In genomic region chr12:52305921-52306705, GRCh38 we compare ENCODE assay signal across 14 cellular contexts. TPM values are rescaled to one million over a fixed set of nuclear protein-coding genes. Genes with fewer than 3 reads are reported as not detected.
DNase-seq lines count a peak whose midpoint lies in the region; ATAC-seq and TF ChIP-seq lines count a peak whose summit lies in the region.
"Had no signal": no experiment of that assay in that cellular context is flagged by ENCODE, and none has a peak within 500 bp of the region (broad histone marks: within the 10 kb centered on the region; RNA-seq: fewer than 3 reads in every experiment).

No MANE protein-coding gene starts in this region.

- peaks cover 28% of the 10 kb centered on the region for H3K4me1 Mint-ChIP-seq in MCF 10A (ENCODE audit: insufficient read depth, unreplicated experiment)
- H3K4me1 Mint-ChIP-seq in natural killer cell treated with Interleukin-12 subunit alpha and Interleukin-12 subunit beta and Interleukin-15 and Interleukin-18, amount 100 ng/mL, for 72 hours (ENCODE audit: low read depth in 2 of 2): peaks cover 39 to 41% of the 10 kb centered on the region in 2 donors

- H3K9me3 ChIP-seq in DND-41 (ENCODE audit: insufficient read depth, low read length, severe bottlenecking) (no peaks in the 10 kb centered on the region), IMR-90 (ENCODE audit: control insufficient read depth, insufficient read depth, low read length) (no peaks in the 10 kb centered on the region), MG63 (no peaks in the 10 kb centered on the region)
- H3K9me3 ChIP-seq in effector memory CD4-positive, alpha-beta T cell (ENCODE audit: control insufficient read depth, low read length): no peaks in the 10 kb centered on the region
- H3K9me3 ChIP-seq: pancreas, thoracic aorta had no signal

- no peaks in the 10 kb centered on the region for H3K79me1 ChIP-seq in IMR-90 (ENCODE audit: low read depth in 1 of 2, low read length in 2 of 2)

- H3K36me3 ChIP-seq in DND-41 (ENCODE audit: insufficient read depth, low read length) (no peaks in the 10 kb centered on the region), IMR-90 (ENCODE audit: control insufficient read depth, insufficient read depth, low read length) (no peaks in the 10 kb centered on the region), MG63 (no peaks in the 10 kb centered on the region)
- H3K36me3 ChIP-seq in effector memory CD4-positive, alpha-beta T cell (ENCODE audit: control insufficient read depth, insufficient read depth, low read length): no peaks in the 10 kb centered on the region
- H3K36me3 ChIP-seq: pancreas, thoracic aorta had no signal

- H3K23ac ChIP-seq in IMR-90 (ENCODE audit: low read depth, low read length): no peak overlapping the region

- DNase-seq in DND-41 (no peak), IMR-90 (no peak), MCF 10A (ENCODE audit: unreplicated experiment) (peak; percentile 37), mucosa of gallbladder (ENCODE audit: low spot score) (no peak), DMS114 treated with DMSO at 0.1 percent for 48 hours (lab: John Stamatoyannopoulos, UW; ENCODE audit: unreplicated experiment) (no peak), MG63 (no peak)
- no peak for DNase-seq in natural killer cell treated with Interleukin-12 subunit alpha and Interleukin-12 subunit beta and Interleukin-15 and Interleukin-18, amount 100 ng/mL, for 72 hours (ENCODE audit: low spot score)
- no peak for DNase-seq in effector memory CD4-positive, alpha-beta T cell
- DNase-seq: EL, NCI-H524 treated with DMSO at 0.1 percent for 48 hours had no signal

- no peaks in the 10 kb centered on the region for H3K79me2 ChIP-seq in DND-41 (ENCODE audit: insufficient read depth, low read length)

- H3K4me3 ChIP-seq in DND-41 (ENCODE audit: low read depth in 1 of 2, low read length in 2 of 2): no peak overlapping the region
- H3K4me3 ChIP-seq in IMR-90 (ENCODE audit: insufficient read depth, low read depth, low read length): no peak overlapping the region
- no peak overlapping the region for H3K4me3 ChIP-seq in effector memory CD4-positive, alpha-beta T cell (ENCODE audit: insufficient read depth, low read depth, low read length, poor library complexity, severe bottlenecking)
- H3K4me3 ChIP-seq in MG63: no peak overlapping the region
- H3K4me3 ChIP-seq: pancreas, thoracic aorta had no signal

- H3K14ac ChIP-seq in IMR-90 (replicated peaks; ENCODE audit: low read depth, low read length): no peak overlapping the region

- no peak overlapping the region for H2BK5ac ChIP-seq in IMR-90 (ENCODE audit: low read depth, low read length, poor library complexity, severe bottlenecking)

- H3K36me3 Mint-ChIP-seq in MCF 10A (ENCODE audit: insufficient read depth, unreplicated experiment): no peaks in the 10 kb centered on the region
- no peaks in the 10 kb centered on the region for H3K36me3 Mint-ChIP-seq in natural killer cell treated with Interleukin-12 subunit alpha and Interleukin-12 subunit beta and Interleukin-15 and Interleukin-18, amount 100 ng/mL, for 72 hours

- H3K4me1 ChIP-seq in DND-41 (ENCODE audit: insufficient read depth, low read length) (no peaks in the 10 kb centered on the region), IMR-90 (ENCODE audit: control insufficient read depth, insufficient read depth, low read length) (peaks cover 2% of the 10 kb centered on the region; the same call in 1 of the 2 replicates)
- no peaks in the 10 kb centered on the region for H3K4me1 ChIP-seq in effector memory CD4-positive, alpha-beta T cell (ENCODE audit: control insufficient read depth, insufficient read depth, low read length, poor library complexity, severe bottlenecking)
- H3K4me1 ChIP-seq: pancreas had no signal

- no peak for TF ChIP-seq POLR2A in IMR-90 (IDR thresholded peaks at IDR 0.05; ENCODE audit: low read depth, low read length)

- no peak overlapping the region for H3K4ac ChIP-seq in IMR-90 (ENCODE audit: low read depth, low read length)

- H4K8ac ChIP-seq in IMR-90 (ENCODE audit: low read depth in 2 of 2, low read length in 2 of 2): no peak overlapping the region

- TF ChIP-seq CTCF in DND-41 (IDR thresholded peaks at IDR 0.05; ENCODE audit: borderline replicate concordance, extremely low read depth, low read length, poor library complexity, severe bottlenecking): peak; percentile 25
- no peak for TF ChIP-seq CTCF in IMR-90 (conservative IDR thresholded peaks at IDR 0.05; ENCODE audit: low read depth, low read length)
- TF ChIP-seq CTCF in MCF 10A (IDR thresholded peaks at IDR 0.05; ENCODE audit: unreplicated experiment): peak; percentile 32

- no peak overlapping the region for H3K56ac ChIP-seq in IMR-90 (ENCODE audit: extremely low read depth, insufficient read depth, low read length)

- H2BK20ac ChIP-seq in IMR-90 (ENCODE audit: low read depth, low read length): no peak overlapping the region

- H2AFZ ChIP-seq in DND-41 (ENCODE audit: low read depth, low read length) (no peak overlapping the region), IMR-90 (replicated peaks; ENCODE audit: low read length, poor library complexity) (no peak overlapping the region)

- CTCF ChIA-PET in IMR-90 (lab: Yijun Ruan, JAX): interaction anchor here (0.7 to 1.9 kb wide), 5 partner anchors 10 to 112 kb away, joined by 3 to 9 read pairs (median 5); no protein-coding TSS in a partner anchor
- CTCF ChIA-PET in MCF 10A (lab: Yijun Ruan, JAX): interaction anchor here (0.8 to 2.9 kb wide), 6 partner anchors 9 to 574 kb away, joined by 3 to 25 read pairs (median 6); no protein-coding TSS in a partner anchor

- no peak overlapping the region for H4K91ac ChIP-seq in IMR-90 (ENCODE audit: insufficient read depth, low read depth, low read length)

- no peak overlapping the region for H2AK9ac ChIP-seq in IMR-90 (replicated peaks; ENCODE audit: low read depth, low read length, poor library complexity)

- H3K4me2 ChIP-seq in DND-41 (ENCODE audit: insufficient read depth, low read length) (no peak overlapping the region), IMR-90 (ENCODE audit: low read depth, low read length) (no peak overlapping the region)

- H4K5ac ChIP-seq in IMR-90 (ENCODE audit: low read depth, low read length): no peak overlapping the region

- no peak overlapping the region for H3K4me3 Mint-ChIP-seq in MCF 10A (ENCODE audit: unreplicated experiment)
- peak overlapping the region; percentile 15 for H3K4me3 Mint-ChIP-seq in natural killer cell treated with Interleukin-12 subunit alpha and Interleukin-12 subunit beta and Interleukin-15 and Interleukin-18, amount 100 ng/mL, for 72 hours

- no peak overlapping the region for H2AK5ac ChIP-seq in IMR-90 (ENCODE audit: low read depth, low read length)

- no peaks in the 10 kb centered on the region for H3K9me3 Mint-ChIP-seq in MCF 10A (ENCODE audit: unreplicated experiment)
- no peaks in the 10 kb centered on the region for H3K9me3 Mint-ChIP-seq in natural killer cell treated with Interleukin-12 subunit alpha and Interleukin-12 subunit beta and Interleukin-15 and Interleukin-18, amount 100 ng/mL, for 72 hours

- peak; percentile 18; the same call in 1 of the 2 replicates for TF ChIP-seq RAD21 in IMR-90 (IDR thresholded peaks at IDR 0.05; ENCODE audit: low read length)

- H3K9me1 ChIP-seq in IMR-90 (ENCODE audit: insufficient read depth, low read length): no peaks in the 10 kb centered on the region

- peaks cover 10% of the 10 kb centered on the region for H3K27me3 ChIP-seq in DND-41 (ENCODE audit: insufficient read depth, low read length, poor library complexity)
- H3K27me3 ChIP-seq in IMR-90 (ENCODE audit: control insufficient read depth, insufficient read depth, low read length): peaks cover 45% of the 10 kb centered on the region
- H3K27me3 ChIP-seq in effector memory CD4-positive, alpha-beta T cell (replicated peaks; ENCODE audit: control insufficient read depth, insufficient read depth, low read length, poor library complexity, severe bottlenecking): peaks cover 3% of the 10 kb centered on the region
- H3K27me3 ChIP-seq in MG63: no peaks in the 10 kb centered on the region
- H3K27me3 ChIP-seq: pancreas had no signal

- no peak overlapping the region for H2BK120ac ChIP-seq in IMR-90 (ENCODE audit: low read depth, low read length)

- H4K20me1 ChIP-seq in DND-41 (ENCODE audit: insufficient read depth, low read length): no peaks in the 10 kb centered on the region
- no peaks in the 10 kb centered on the region for H4K20me1 ChIP-seq in IMR-90 (ENCODE audit: insufficient read depth, low read length)

- POLR2A ChIA-PET in IMR-90 (lab: Charles Lee; ENCODE audit: unreplicated experiment): no interaction called here
- POLR2A ChIA-PET in MCF 10A (lab: Yijun Ruan, JAX): interaction anchor here (0.6 kb wide), 1 partner anchor 1073 kb away, joined by 3 read pairs; no protein-coding TSS in a partner anchor

- in situ Hi-C loops in IMR-90 (cut with MboI; ENCODE audit: low sequenced_read_pairs): no loop called here

- H3K9ac ChIP-seq in DND-41 (ENCODE audit: low read depth, low read length) (no peak overlapping the region), IMR-90 (ENCODE audit: low read depth, low read length) (no peak overlapping the region)

- H3K27me3 Mint-ChIP-seq in MCF 10A (ENCODE audit: insufficient read depth, unreplicated experiment): peaks cover 13% of the 10 kb centered on the region
- H3K27me3 Mint-ChIP-seq in natural killer cell treated with Interleukin-12 subunit alpha and Interleukin-12 subunit beta and Interleukin-15 and Interleukin-18, amount 100 ng/mL, for 72 hours: peaks cover 10 to 21% of the 10 kb centered on the region in 2 donors

- whole genome bisulfite sequencing in IMR-90 (ENCODE audit: extremely low coverage in 2 of 2, insufficient read length in 1 of 2), 2 experiments: no CpG with 5 or more reads among the region's 11 CpGs

- BruUV-seq in IMR-90 (replicated peaks; lab: Mats Ljungman, UMichigan): no TSS peak
- BruUV-seq in MCF 10A (replicated peaks; lab: Mats Ljungman, UMichigan): no TSS peak

- intact Hi-C loops in IMR-90 (cut with micrococcal nuclease): no loop called here
- intact Hi-C loops in MCF 10A (cut with micrococcal nuclease): no loop called here

- ATAC-seq in DND-41 (ENCODE audit: insufficient read depth, low read depth) (no peak), IMR-90 (ENCODE audit: low read depth) (no peak)
- ATAC-seq in natural killer cell treated with Interleukin-12 subunit alpha and Interleukin-12 subunit beta and Interleukin-15 and Interleukin-18, amount 100 ng/mL, for 72 hours: no peak

- H2BK15ac ChIP-seq in IMR-90 (ENCODE audit: low read depth, low read length): no peak overlapping the region

- H3K27ac ChIP-seq in DND-41 (ENCODE audit: low read length): no peak overlapping the region
- no peak overlapping the region for H3K27ac ChIP-seq in IMR-90 (ENCODE audit: insufficient read depth, low read length)
- no peak overlapping the region for H3K27ac ChIP-seq in effector memory CD4-positive, alpha-beta T cell (ENCODE audit: insufficient read depth, low read length, poor library complexity, severe bottlenecking)
- H3K27ac ChIP-seq: epithelial cell of prostate, pancreas, thoracic aorta had no signal

- dilution Hi-C loops in IMR-90 (cut with HindIII; ENCODE audit: low sequenced_read_pairs, unreplicated experiment): no loop called here

- H3K27ac Mint-ChIP-seq in MCF 10A (ENCODE audit: low read depth, unreplicated experiment): peak overlapping the region; percentile 49
- no peak overlapping the region for H3K27ac Mint-ChIP-seq in natural killer cell treated with Interleukin-12 subunit alpha and Interleukin-12 subunit beta and Interleukin-15 and Interleukin-18, amount 100 ng/mL, for 72 hours

- no peak overlapping the region for H3K18ac ChIP-seq in IMR-90 (ENCODE audit: low read depth, low read length)

RNA-seq across cellular contexts. Expression of gene KRT81, which starts 14.8 kb away (rescaled TPM):
- total RNA-seq in IMR-90 (2012; rRNA removed) (under 0.01 TPM in 2 replicates), MCF 10A (2022) (2,023 and 2,244 TPM in 2 replicates), mucosa of gallbladder (0.55 TPM)
- polyA plus RNA-seq in IMR-90 (2012; rRNA removed): 0.05 and 0.29 TPM in 2 replicates
- 0.17 and 0.21 TPM in 2 replicates for polyA plus RNA-seq in IMR-90 (2012; cell fraction: cytosol; rRNA removed)
- 0.09 and 0.13 TPM in 2 replicates for polyA plus RNA-seq in IMR-90 (2012; cell fraction: nucleus; rRNA removed; ENCODE audit: low replicate concordance)
- total RNA-seq in natural killer cell treated with Interleukin-12 subunit alpha and Interleukin-12 subunit beta and Interleukin-15 and Interleukin-18, amount 100 ng/mL, for 72 hours: under 1 TPM in 1 of 2 donors, not detected in 1; 0.22 TPM
- total RNA-seq in MG63 (2014; rRNA removed; shearing (Covaris generic); ENCODE audit: low replicate concordance): 2.2 and 3.8 TPM in 2 replicates

RNA-seq across cellular contexts. Expression of gene KRT83, which starts 15.1 kb away (rescaled TPM):
- total RNA-seq in IMR-90 (2012; rRNA removed): not detected in 2 replicates
- not detected in 2 replicates for polyA plus RNA-seq in IMR-90 (2012; rRNA removed)
- polyA plus RNA-seq in IMR-90 (2012; cell fraction: cytosol; rRNA removed): not detected in 2 replicates
- polyA plus RNA-seq in IMR-90 (2012; cell fraction: nucleus; rRNA removed; ENCODE audit: low replicate concordance): not detected in 2 replicates
- total RNA-seq in MCF 10A (2022): 12.2 and 14.5 TPM in 2 replicates
- total RNA-seq in natural killer cell treated with Interleukin-12 subunit alpha and Interleukin-12 subunit beta and Interleukin-15 and Interleukin-18, amount 100 ng/mL, for 72 hours: not detected
- not detected for total RNA-seq in mucosa of gallbladder
- not detected in 2 replicates for total RNA-seq in MG63 (2014; rRNA removed; shearing (Covaris generic); ENCODE audit: low replicate concordance)
- total RNA-seq: H4, pancreas, thoracic aorta had no signal
- polyA plus RNA-seq: pancreas had no signal

RNA-seq across cellular contexts. Expression of gene KRT86, which starts 31.7 kb away (rescaled TPM):
- not detected in 2 replicates for total RNA-seq in IMR-90 (2012; rRNA removed)
- polyA plus RNA-seq in IMR-90 (2012; rRNA removed): 0.06 TPM in 1 of 2 replicates, not detected in the other
- polyA plus RNA-seq in IMR-90 (2012; cell fraction: cytosol; rRNA removed): 0.01 TPM in 1 of 2 replicates, not detected in the other
- 0.03 TPM in 1 of 2 replicates, not detected in the other for polyA plus RNA-seq in IMR-90 (2012; cell fraction: nucleus; rRNA removed; ENCODE audit: low replicate concordance)
- 37.8 and 45.1 TPM in 2 replicates for total RNA-seq in MCF 10A (2022)
- total RNA-seq in natural killer cell treated with Interleukin-12 subunit alpha and Interleukin-12 subunit beta and Interleukin-15 and Interleukin-18, amount 100 ng/mL, for 72 hours: under 1 TPM in 1 of 2 donors, not detected in 1; 0.43 TPM
- 1.1 TPM for total RNA-seq in mucosa of gallbladder
- total RNA-seq in MG63 (2014; rRNA removed; shearing (Covaris generic); ENCODE audit: low replicate concordance): 13.3 and 13.6 TPM in 2 replicates

Comparison
In these comparisons a context has a peak if more than half of its experiments do, and no peak if none do; other contexts are left out.
1. RNA of gene KRT81, which starts 14.8 kb away (total RNA-seq): 2,023 to 2,244 TPM in MCF 10A; 2.2 to 3.8 TPM in MG63, 0.55 TPM in mucosa of gallbladder (single experiment), 0.22 TPM in natural killer cell treated with Interleukin-12 subunit alpha and Interleukin-12 subunit beta and Interleukin-15 and Interleukin-18, amount 100 ng/mL, for 72 hours and under 0.01 TPM in IMR-90; every median in the first group is over 100 times any median in the second.
2. RNA of gene KRT83, which starts 15.1 kb away (total RNA-seq): 12.2 to 14.5 TPM in MCF 10A; not detected in mucosa of gallbladder (single experiment), not detected in IMR-90, not detected in natural killer cell treated with Interleukin-12 subunit alpha and Interleukin-12 subunit beta and Interleukin-15 and Interleukin-18, amount 100 ng/mL, for 72 hours and not detected in MG63; every median in the first group is over 10 times any median in the second.